9 cellular contexts compared by ENCODE assay signal in the genomic region with DNA sequence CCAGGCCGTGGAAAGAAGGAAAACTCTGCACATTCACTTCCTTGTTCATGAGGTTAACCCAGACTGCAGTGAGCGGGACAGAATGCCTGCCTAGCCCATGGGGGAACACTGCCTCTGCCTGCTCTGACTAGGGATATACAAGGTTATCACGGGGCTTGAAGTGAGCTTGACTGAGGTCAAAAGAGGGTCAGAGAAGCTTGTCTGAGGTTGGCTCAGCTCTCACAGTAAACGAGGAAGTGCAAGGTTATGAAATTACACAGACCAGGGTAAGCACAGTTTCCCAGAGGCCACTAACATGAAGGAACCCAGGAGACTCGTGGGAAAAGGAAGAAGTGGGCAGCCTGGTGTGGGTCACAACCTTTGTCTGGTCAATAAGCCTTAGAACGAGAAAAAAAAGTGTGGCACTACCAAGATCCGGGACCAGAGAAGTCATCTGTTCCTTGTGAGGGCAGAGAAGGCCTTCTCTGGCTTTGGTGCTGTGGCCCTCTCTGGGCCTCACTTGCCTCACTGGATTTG. TPM values are rescaled to one million over a fixed set of nuclear protein-coding genes. Genes with fewer than 3 reads are reported as not detected.
DNase-seq lines count a peak whose midpoint lies in the region; ATAC-seq, FAIRE-seq and TF ChIP-seq lines count a peak whose summit lies in the region.
"Had no signal": no experiment of that assay in that cellular context is flagged by ENCODE, and none has a peak within 500 bp of the region (broad histone marks: within the 10 kb centered on the region; RNA-seq: fewer than 3 reads in every experiment).

No MANE protein-coding gene starts in this region.

- H3K27ac ChIP-seq in esophagus squamous epithelium (peak overlapping the region; percentile 84 to 95 (median 87)), psoas muscle (peak overlapping the region; percentile 77)

- peak; percentile 76 for DNase-seq in NB4 (ENCODE audit: low read depth)
- no peak for DNase-seq in esophagus squamous epithelium (lab: John Stamatoyannopoulos, UW)
- peak in 1 of 2 donors; percentile 54 for DNase-seq in psoas muscle
- no peak for DNase-seq in D721Med (ENCODE audit: insufficient read length, low spot score)
- no peak for DNase-seq in NCI-H345 treated with DMSO at 0.1 percent for 48 hours (lab: John Stamatoyannopoulos, UW; ENCODE audit: unreplicated experiment)

- H3K36me3 ChIP-seq in esophagus squamous epithelium (peaks cover 6 to 63% (median 6%) of the 10 kb centered on the region in 3 donors), psoas muscle (ENCODE audit: insufficient read depth in 1 of 2, low read depth in 1 of 2) (peaks cover 0 to 34% of the 10 kb centered on the region in 2 donors)

- FAIRE-seq in D721Med (lab: Jason Lieb, UNC): no peak
- FAIRE-seq: colon had no signal

- H3K4me1 ChIP-seq in esophagus squamous epithelium (peaks cover 40 to 65% (median 48%) of the 10 kb centered on the region in 3 donors), psoas muscle (peaks cover 53% of the 10 kb centered on the region)

- TF ChIP-seq CTCF in NB4 (IDR thresholded peaks at IDR 0.05; ENCODE audit: low read depth, low read length): no peak
- no peak for TF ChIP-seq CTCF in esophagus squamous epithelium (IDR thresholded peaks at IDR 0.05)
- TF ChIP-seq CTCF in psoas muscle (IDR thresholded peaks at IDR 0.05): no peak
- no peak for TF ChIP-seq CTCF in D721Med (IDR thresholded peaks at IDR 0.05; ENCODE audit: insufficient read depth, missing control alignments)

- TF ChIP-seq POLR2A in NB4 (IDR thresholded peaks at IDR 0.05; ENCODE audit: extremely low read depth, insufficient read length): no peak
- TF ChIP-seq POLR2A in esophagus squamous epithelium (IDR thresholded peaks at IDR 0.05): no peak

- WGBS in esophagus squamous epithelium, 2 donors: 41 to 42% methylated on average over 6 of the region's 7 CpGs
- WGBS in psoas muscle, 3 donors: 47 to 54% (median 52%) methylated on average over 7 of the region's 7 CpGs

- ATAC-seq in GM18511 (IDR thresholded peaks at IDR 0.05; ENCODE audit: unreplicated experiment) (peak; percentile 45), psoas muscle (peak in 2 of 4 donors; percentile 2 to 16), HG02840 (IDR thresholded peaks at IDR 0.05; ENCODE audit: low FRiP score, unreplicated experiment) (no peak), HG02588 (IDR thresholded peaks at IDR 0.05; ENCODE audit: unreplicated experiment) (no peak)

- no peak overlapping the region for H3K4me3 ChIP-seq in NB4 (ENCODE audit: low read depth, low read length)
- H3K4me3 ChIP-seq in esophagus squamous epithelium: no peak overlapping the region
- no peak overlapping the region for H3K4me3 ChIP-seq in psoas muscle

- intact Hi-C loops in esophagus squamous epithelium (cut with DNase I): no loop called here
- intact Hi-C loops in psoas muscle (cut with DNase I): no loop called here

- no peaks in the 10 kb centered on the region for H3K27me3 ChIP-seq in esophagus squamous epithelium
- H3K27me3 ChIP-seq in psoas muscle (ENCODE audit: insufficient read depth in 3 of 3, low read length in 2 of 3): no peaks in the 10 kb centered on the region

- H3K9me3 ChIP-seq in esophagus squamous epithelium (no peaks in the 10 kb centered on the region), psoas muscle (no peaks in the 10 kb centered on the region)

RNA-seq across cellular contexts. Expression of a gene that starts 28.8 kb away (rescaled TPM):
- total RNA-seq in esophagus squamous epithelium: 10 to 100 TPM in 1 of 4 donors, 1 to 10 TPM in 3; 2.1 to 14.1 (median 5.9) TPM
- total RNA-seq in psoas muscle: 10 to 100 TPM in 1 of 4 donors, 1 to 10 TPM in 3; 4.3 to 12.6 (median 9.4) TPM
- polyA plus RNA-seq in psoas muscle: 1 to 10 TPM; 2.0 to 3.5 (median 2.1) TPM

RNA-seq across cellular contexts. Expression of a gene that starts 41.8 kb away (rescaled TPM):
- total RNA-seq in esophagus squamous epithelium: 10 to 100 TPM; 42.3 to 70.5 (median 53.2) TPM
- total RNA-seq in psoas muscle: 10 to 100 TPM; 10.1 to 23.0 (median 15.2) TPM
- polyA plus RNA-seq in psoas muscle: 10 to 100 TPM; 29.2 to 66.1 (median 33.4) TPM

RNA-seq across cellular contexts. Expression of a gene that starts 53.7 kb away (rescaled TPM):
- 10 to 100 TPM; 14.9 to 55.7 (median 22.7) TPM for total RNA-seq in esophagus squamous epithelium
- total RNA-seq in psoas muscle: 10 to 100 TPM; 36.9 to 73.4 (median 45.5) TPM
- polyA plus RNA-seq in psoas muscle: 10 to 100 TPM; 13.5 to 51.9 (median 39.2) TPM

RNA-seq across cellular contexts. Expression of a gene that starts 58.5 kb away (rescaled TPM):
- total RNA-seq in esophagus squamous epithelium (1 to 10 TPM; 1.1 to 4.0 (median 2.0) TPM), psoas muscle (1 to 10 TPM in 2 of 4 donors, under 1 TPM in 2; 0.65 to 1.7 (median 1.2) TPM)
- 1 to 10 TPM in 1 of 3 donors, under 1 TPM in 2; 0.44 to 1.8 (median 0.70) TPM for polyA plus RNA-seq in psoas muscle
